Comparison of ENCODE assay signal across 15 cellular contexts in the genomic region with DNA sequence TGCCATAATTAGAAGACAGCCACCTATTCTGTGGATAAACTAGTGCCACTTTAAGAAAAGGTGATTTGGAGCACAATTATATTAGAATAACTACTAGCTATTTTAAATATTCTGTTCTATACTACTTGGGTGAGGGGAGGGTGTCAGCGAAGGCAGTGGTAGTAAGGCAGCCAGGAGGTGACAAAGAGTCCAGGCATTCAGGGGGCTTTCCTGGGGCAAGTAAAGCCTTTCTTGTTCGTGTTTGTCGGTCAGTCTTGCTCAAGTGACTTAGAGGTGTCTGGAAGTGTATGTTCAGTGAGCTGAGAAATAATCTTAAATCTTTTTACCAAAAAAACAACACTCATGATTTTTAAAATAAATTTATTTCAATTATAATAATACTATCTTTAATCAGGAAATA. TPM values are rescaled to one million over a fixed set of nuclear protein-coding genes. Genes with fewer than 3 reads are reported as not detected.
DNase-seq lines count a peak whose midpoint lies in the region; TF ChIP-seq lines count a peak whose summit lies in the region.
"Had no signal": no experiment of that assay in that cellular context is flagged by ENCODE, and none has a peak within 500 bp of the region (broad histone marks: within the 10 kb centered on the region; RNA-seq: fewer than 3 reads in every experiment).

No MANE protein-coding gene starts in this region.

- no peak overlapping the region for H3K4me3 ChIP-seq in astrocyte of the spinal cord (ENCODE audit: low read depth, low read length)
- H3K4me3 ChIP-seq in A673 (ENCODE audit: low read depth, low read length, poor library complexity, severe bottlenecking): no peak overlapping the region

- DNase-seq in ELF-1 (ENCODE audit: low read depth, low spot score): peak; percentile 10
- peak; percentile 32 for DNase-seq in astrocyte of the spinal cord (ENCODE audit: low read depth, low spot score)
- peak; percentile 83 for DNase-seq in glomerular visceral epithelial cell (ENCODE audit: extremely low spot score)
- no peak for DNase-seq in nephron progenitor cell
- DNase-seq in A673 (ENCODE audit: low spot score): no peak
- DNase-seq in NCI-H2227 (lab: John Stamatoyannopoulos, UW; ENCODE audit: unreplicated experiment): no peak
- DNase-seq in GOT3 (lab: John Stamatoyannopoulos, UW): no peak
- DNase-seq: activated CD4-positive, alpha-beta T cell treated with anti-CD3 and anti-CD28 coated beads for 36 hours; C1 segment of cervical spinal cord; cerebellar nuclear complex; DMS79; NCI-H1436 treated with DMSO at 0.1 percent for 48 hours; NCI-H446; SHP77 had no signal

- no peak overlapping the region for H3K27ac ChIP-seq in A673 (ENCODE audit: low read depth, low read length, poor library complexity, severe bottlenecking)

- CTCF ChIA-PET in A673 (lab: Charles Lee): interaction anchor here (0.6 kb wide), 1 partner anchor 20 kb away, joined by 8 read pairs; no protein-coding TSS in a partner anchor

- H3K36me3 Mint-ChIP-seq in nephron progenitor cell (ENCODE audit: low read depth): peaks cover 33% of the 10 kb centered on the region

- no peaks in the 10 kb centered on the region for H3K27me3 ChIP-seq in A673 (replicated peaks; ENCODE audit: insufficient read depth, low read depth, low read length, poor library complexity)

- peak overlapping the region; percentile 84 for H3K27ac Mint-ChIP-seq in nephron progenitor cell
- H3K27ac Mint-ChIP-seq: T-helper 2 cell treated with Interferon-gamma antibody and Interleukin-4, amounts not matched to agents 5 μg/mL and 100 μg/mL, for 36 hours had no signal

- in situ Hi-C loops in astrocyte of the spinal cord (cut with HindIII; ENCODE audit: low sequenced_read_pairs): no loop called here

- no peak overlapping the region for H3K4me3 Mint-ChIP-seq in nephron progenitor cell
- H3K4me3 Mint-ChIP-seq: activated CD4-positive, alpha-beta T cell treated with anti-CD3 and anti-CD28 coated beads for 36 hours; T-helper 2 cell treated with Interferon-gamma antibody and Interleukin-4, amounts not matched to agents 5 μg/mL and 100 μg/mL, for 36 hours had no signal

- no peak for TF ChIP-seq CTCF in astrocyte of the spinal cord (IDR thresholded peaks at IDR 0.05; ENCODE audit: low read depth, low read length)
- TF ChIP-seq CTCF in nephron progenitor cell (IDR thresholded peaks at IDR 0.05): no peak
- no peak for TF ChIP-seq CTCF in A673 (conservative IDR thresholded peaks at IDR 0.05; ENCODE audit: low read depth, low read length)

- no peaks in the 10 kb centered on the region for H3K36me3 ChIP-seq in A673 (ENCODE audit: insufficient read depth, low read length, poor library complexity, severe bottlenecking)

- no TSS peak for BruUV-seq in A673 (replicated peaks; lab: Mats Ljungman, UMichigan)

- peaks cover 28% of the 10 kb centered on the region for H3K9me3 Mint-ChIP-seq in nephron progenitor cell

- peaks cover 6% of the 10 kb centered on the region for H3K4me1 Mint-ChIP-seq in nephron progenitor cell

- intact Hi-C loops in A673 (cut with micrococcal nuclease; ENCODE audit: unreplicated experiment): no loop called here

- no peaks in the 10 kb centered on the region for H3K9me3 ChIP-seq in A673 (ENCODE audit: low read depth, low read length, poor library complexity, severe bottlenecking)

- POLR2A ChIA-PET in A673 (lab: Charles Lee; ENCODE audit: low non-redundant PET): no interaction called here

- no peaks in the 10 kb centered on the region for H3K4me1 ChIP-seq in A673 (ENCODE audit: insufficient read depth, low read length, poor library complexity, severe bottlenecking)

- H3K27me3 Mint-ChIP-seq in nephron progenitor cell (ENCODE audit: low read depth, poor library complexity): no peaks in the 10 kb centered on the region
- H3K27me3 Mint-ChIP-seq: activated CD4-positive, alpha-beta T cell treated with anti-CD3 and anti-CD28 coated beads for 36 hours had no signal

RNA-seq across cellular contexts. Expression of a gene that starts 34.4 kb away (rescaled TPM):
- 80.5 and 82.9 TPM in 2 replicates for total RNA-seq in A673 (2021)

Comparison
In these comparisons a context has a peak if more than half of its experiments do, and no peak if none do; other contexts are left out.
1. DNase-seq: peak in ELF-1 (single experiment), astrocyte of the spinal cord (single experiment) and glomerular visceral epithelial cell (single experiment); none in nephron progenitor cell (single experiment), A673 (single experiment), NCI-H2227 (single experiment) and GOT3 (single experiment).